ENCODE assay signal across 22 cellular contexts in the genomic region with DNA sequence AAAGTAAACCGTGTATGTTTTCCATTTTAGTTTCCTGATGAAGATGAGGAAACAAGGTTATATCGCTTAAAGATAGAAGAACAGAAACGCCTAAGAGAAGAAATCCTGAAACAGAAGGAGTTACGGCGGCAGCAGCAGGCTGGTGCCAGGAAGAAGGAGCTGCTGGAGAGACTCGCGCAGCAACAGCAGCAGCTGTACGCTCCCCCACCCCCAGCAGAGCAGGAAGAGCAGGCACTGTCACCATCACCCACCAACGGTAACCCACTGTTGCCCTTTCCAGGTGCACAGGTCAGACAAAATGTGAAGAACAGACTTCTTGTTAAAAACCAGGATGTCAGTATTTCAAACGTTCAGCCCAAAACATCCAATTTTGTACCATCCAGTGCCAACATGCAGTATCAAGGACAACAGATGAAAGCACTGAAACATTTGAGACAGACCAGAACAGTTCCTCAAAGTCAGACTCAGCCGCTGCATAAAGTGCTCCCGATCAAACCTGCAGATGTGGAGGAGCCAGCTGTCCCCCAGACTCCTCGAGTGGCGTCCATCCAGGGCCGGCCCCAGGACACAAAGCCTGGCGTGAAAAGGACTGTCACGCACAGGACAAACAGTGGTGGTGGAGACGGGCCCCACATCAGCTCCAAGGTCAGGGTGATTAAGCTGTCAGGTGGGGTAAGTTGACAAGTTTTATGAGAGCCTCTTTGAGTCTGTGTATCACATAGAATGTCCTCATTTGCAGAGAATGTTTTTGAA.
DNase-seq lines count a peak whose midpoint lies in the region; ATAC-seq and TF ChIP-seq lines count a peak whose summit lies in the region.
"Had no signal": no experiment of that assay in that cellular context is flagged by ENCODE, and none has a peak within 500 bp of the region (broad histone marks: within the 10 kb centered on the region; RNA-seq: fewer than 3 reads in every experiment).

No MANE protein-coding gene starts in this region.

- peaks cover 97% of the 10 kb centered on the region for H3K36me3 ChIP-seq in OCI-LY7 (ENCODE audit: insufficient read depth, low read length)
- H3K36me3 ChIP-seq: ovary had no signal

- H3K36me3 Mint-ChIP-seq in activated naive CD4-positive, alpha-beta T cell treated with anti-CD3 and anti-CD28 coated beads, Interleukin-2, amount 50 U/mL, for 72 hours: peaks cover 15 to 49% of the 10 kb centered on the region in 2 donors
- H3K36me3 Mint-ChIP-seq in endothelial cell (ENCODE audit: low read depth, unreplicated experiment): peaks cover 13% of the 10 kb centered on the region
- H3K36me3 Mint-ChIP-seq in stimulated activated naive B cell treated with anti-CD40 and anti-IgM and Interleukin-4, amounts not matched to agents 10 μg/mL and 1 μg/mL and 100 μg/mL, for 72 hours: peaks cover 35 to 64% of the 10 kb centered on the region in 2 donors

- intact Hi-C loops in OCI-LY7 (cut with micrococcal nuclease; ENCODE audit: unreplicated experiment): no loop called here

- no peak for DNase-seq in activated naive CD4-positive, alpha-beta T cell treated with anti-CD3 and anti-CD28 coated beads, Interleukin-2, amount 50 U/mL, for 72 hours (ENCODE audit: low spot score in 2 of 2)
- DNase-seq in activated naive CD4-positive, alpha-beta T cell treated with Interleukin-2 at 50 U/mL for 16 hours: no peak
- DNase-seq in OCI-LY7 (ENCODE audit: low spot score) (peak; percentile 49), endothelial cell (ENCODE audit: low spot score) (no peak), GM10266 (ENCODE audit: extremely low spot score) (no peak), hippocampal formation (lab: John Stamatoyannopoulos, UW) (no peak)
- no peak for DNase-seq in stimulated activated naive B cell treated with anti-CD40 and anti-IgM and Interleukin-4, amounts not matched to agents 10 μg/mL and 1 μg/mL and 100 μg/mL, for 72 hours
- DNase-seq: activated CD4-positive, alpha-beta T cell treated with anti-CD3 and anti-CD28 coated beads, Interleukin-2, amount 50 U/mL, for 48 hours; activated T-cell treated with anti-CD3 and anti-CD28 coated beads, Interleukin-2, amount 50 U/mL, for 4 hours; endodermal cell; left cardiac atrium; naive thymus-derived CD8-positive, alpha-beta T cell; NCI-H1417 treated with DMSO at 0.1 percent for 48 hours; NCI-H446 treated with DMSO at 0.1 percent for 48 hours; ovary; Peyer's patch; right cardiac atrium; SJCRH30 had no signal

- no TSS peak for BruUV-seq in OCI-LY7 (replicated peaks; lab: Mats Ljungman, UMichigan)

- no peak overlapping the region for H3K4me3 ChIP-seq in OCI-LY7 (ENCODE audit: low read depth, low read length, poor library complexity, severe bottlenecking)
- H3K4me3 ChIP-seq: BLaER1, GM23338, ovary, Peyer's patch, SJCRH30 had no signal

- no peak for ATAC-seq in activated naive CD4-positive, alpha-beta T cell treated with anti-CD3 and anti-CD28 coated beads, Interleukin-2, amount 50 U/mL, for 72 hours
- no peak for ATAC-seq in stimulated activated naive B cell treated with anti-CD40 and anti-IgM and Interleukin-4, amounts not matched to agents 10 μg/mL and 1 μg/mL and 100 μg/mL, for 72 hours (replicated peaks)
- no peak for ATAC-seq in HG03439 (IDR thresholded peaks at IDR 0.05; ENCODE audit: unreplicated experiment)
- ATAC-seq: GM23338; left cardiac atrium; naive thymus-derived CD8-positive, alpha-beta T cell; right cardiac atrium had no signal

- H3K9me3 ChIP-seq in OCI-LY7 (ENCODE audit: low read length): no peaks in the 10 kb centered on the region
- H3K9me3 ChIP-seq: BLaER1, ovary, Peyer's patch, SJCRH30 had no signal

- peak overlapping the region; percentile 41; the same call in 1 of the 2 replicates for H3K4me2 ChIP-seq in OCI-LY7 (ENCODE audit: low read length)
- H3K4me2 ChIP-seq: BLaER1, GM23338 had no signal

- H3K79me2 ChIP-seq in OCI-LY7 (ENCODE audit: insufficient read depth, low read depth, low read length): peaks cover 44% of the 10 kb centered on the region; the same call in 1 of the 2 replicates

- H2AFZ ChIP-seq in OCI-LY7 (ENCODE audit: low read length): no peak overlapping the region
- H2AFZ ChIP-seq: GM23338 had no signal

- peaks cover 18% of the 10 kb centered on the region; the same call in 1 of the 2 replicates for H4K20me1 ChIP-seq in OCI-LY7 (ENCODE audit: insufficient read depth, low read length)

- no peaks in the 10 kb centered on the region for H3K9me2 ChIP-seq in OCI-LY7 (ENCODE audit: insufficient read depth, low read length)

- CTCF ChIA-PET in OCI-LY7 (lab: Charles Lee; ENCODE audit: unreplicated experiment): no interaction called here

- H3K27me3 Mint-ChIP-seq in endothelial cell (ENCODE audit: unreplicated experiment): no peaks in the 10 kb centered on the region
- no peaks in the 10 kb centered on the region for H3K27me3 Mint-ChIP-seq in stimulated activated naive B cell treated with anti-CD40 and anti-IgM and Interleukin-4, amounts not matched to agents 10 μg/mL and 1 μg/mL and 100 μg/mL, for 72 hours
- H3K27me3 Mint-ChIP-seq: brain; naive thymus-derived CD8-positive, alpha-beta T cell had no signal

- H3K9me3 Mint-ChIP-seq in activated naive CD4-positive, alpha-beta T cell treated with anti-CD3 and anti-CD28 coated beads, Interleukin-2, amount 50 U/mL, for 72 hours: no peaks in the 10 kb centered on the region
- H3K9me3 Mint-ChIP-seq in endothelial cell (ENCODE audit: unreplicated experiment): no peaks in the 10 kb centered on the region
- H3K9me3 Mint-ChIP-seq in stimulated activated naive B cell treated with anti-CD40 and anti-IgM and Interleukin-4, amounts not matched to agents 10 μg/mL and 1 μg/mL and 100 μg/mL, for 72 hours: no peaks in the 10 kb centered on the region
- H3K9me3 Mint-ChIP-seq: activated T-cell treated with anti-CD3 and anti-CD28 coated beads, Interleukin-2, amount 50 U/mL, for 4 hours; brain; endodermal cell; GM23338; naive thymus-derived CD8-positive, alpha-beta T cell had no signal

- no peak overlapping the region for H3K4me3 Mint-ChIP-seq in endothelial cell (ENCODE audit: unreplicated experiment)
- no peak overlapping the region for H3K4me3 Mint-ChIP-seq in stimulated activated naive B cell treated with anti-CD40 and anti-IgM and Interleukin-4, amounts not matched to agents 10 μg/mL and 1 μg/mL and 100 μg/mL, for 72 hours
- H3K4me3 Mint-ChIP-seq: activated T-cell treated with anti-CD3 and anti-CD28 coated beads, Interleukin-2, amount 50 U/mL, for 4 hours; brain; endodermal cell; GM23338; naive thymus-derived CD8-positive, alpha-beta T cell had no signal

- TF ChIP-seq CTCF in OCI-LY7 (conservative IDR thresholded peaks at IDR 0.05; ENCODE audit: low read length) (no peak), endothelial cell (IDR thresholded peaks at IDR 0.05; ENCODE audit: unreplicated experiment) (no peak), GM10266 (IDR thresholded peaks at IDR 0.05; ENCODE audit: control insufficient read depth, insufficient read depth, low read depth, missing control alignments) (no peak)

- H3K27ac ChIP-seq in OCI-LY7 (ENCODE audit: low read depth, low read length, poor library complexity, severe bottlenecking): peak overlapping the region; percentile 53
- H3K27ac ChIP-seq: BLaER1, ovary, Peyer's patch, SJCRH30 had no signal

- peaks cover 63% of the 10 kb centered on the region for H3K4me1 ChIP-seq in OCI-LY7 (ENCODE audit: insufficient read depth, low read length, poor library complexity, severe bottlenecking)
- H3K4me1 ChIP-seq: Peyer's patch, SJCRH30 had no signal

- H3K27ac Mint-ChIP-seq in activated naive CD4-positive, alpha-beta T cell treated with anti-CD3 and anti-CD28 coated beads, Interleukin-2, amount 50 U/mL, for 72 hours: peak overlapping the region; percentile 60 to 65
- peak overlapping the region; percentile 11 for H3K27ac Mint-ChIP-seq in endothelial cell (ENCODE audit: unreplicated experiment)
- peak overlapping the region; percentile 17 for H3K27ac Mint-ChIP-seq in stimulated activated naive B cell treated with anti-CD40 and anti-IgM and Interleukin-4, amounts not matched to agents 10 μg/mL and 1 μg/mL and 100 μg/mL, for 72 hours
- H3K27ac Mint-ChIP-seq: endodermal cell, GM23338 had no signal

- POLR2A ChIA-PET in OCI-LY7 (lab: Charles Lee): interaction anchor here (0.6 to 1.7 kb wide), 2 partner anchors 10 to 22 kb away, joined by 3 to 5 read pairs; no protein-coding TSS in a partner anchor

- H3K4me1 Mint-ChIP-seq in endothelial cell (ENCODE audit: unreplicated experiment): peaks cover 23% of the 10 kb centered on the region
- H3K4me1 Mint-ChIP-seq in stimulated activated naive B cell treated with anti-CD40 and anti-IgM and Interleukin-4, amounts not matched to agents 10 μg/mL and 1 μg/mL and 100 μg/mL, for 72 hours: peaks cover 21 to 27% of the 10 kb centered on the region in 2 donors

Comparison
In these comparisons a context has a peak if more than half of its experiments do, and no peak if none do; other contexts are left out.
1. H3K27ac Mint-ChIP-seq: peak in every context shown above with its lines; median percentile 62 in activated naive CD4-positive, alpha-beta T cell treated with anti-CD3 and anti-CD28 coated beads, Interleukin-2, amount 50 U/mL, for 72 hours; 17 in stimulated activated naive B cell treated with anti-CD40 and anti-IgM and Interleukin-4, amounts not matched to agents 10 μg/mL and 1 μg/mL and 100 μg/mL, for 72 hours; 11 in endothelial cell.